Comparison of ENCODE assay signal across 12 cellular contexts in genomic region chr6:139597087-139597763, GRCh38.
A peak's percentile ranks its signal among the peaks of the same experiment; 100 is the strongest.
DNase-seq lines count a peak whose midpoint lies in the region; ATAC-seq and TF ChIP-seq lines count a peak whose summit lies in the region.
"Had no signal": no experiment of that assay in that cellular context is flagged by ENCODE, and none has a peak within 500 bp of the region (broad histone marks: within the 10 kb centered on the region; RNA-seq: fewer than 3 reads in every experiment).

No MANE protein-coding gene starts in this region.

- peak overlapping the region; percentile 49 for H3K9ac ChIP-seq in IMR-90 (ENCODE audit: low read depth, low read length)

- peaks cover 4 to 9% of the 10 kb centered on the region in 2 donors for H3K27me3 Mint-ChIP-seq in stimulated activated naive B cell treated with anti-CD40 and anti-IgM and Interleukin-4, amounts not matched to agents 10 μg/mL and 1 μg/mL and 100 μg/mL, for 72 hours

- dilution Hi-C loops in IMR-90 (cut with HindIII; ENCODE audit: low sequenced_read_pairs, unreplicated experiment): no loop called here

- H3K4me3 ChIP-seq in IMR-90 (ENCODE audit: insufficient read depth, low read depth, low read length) (no peak overlapping the region), lower lobe of right lung (no peak overlapping the region)
- H3K4me3 ChIP-seq: GM12878 had no signal

- H4K5ac ChIP-seq in IMR-90 (ENCODE audit: low read depth, low read length): peak overlapping the region; percentile 35

- peak overlapping the region; percentile 95 for H3K27ac ChIP-seq in IMR-90 (ENCODE audit: insufficient read depth, low read length)
- H3K27ac ChIP-seq in cingulate gyrus (ENCODE audit: low read depth, low read length): peak overlapping the region; percentile 51
- peak overlapping the region; percentile 44 for H3K27ac ChIP-seq in lower lobe of right lung

- peak overlapping the region; percentile 55 for H2BK15ac ChIP-seq in IMR-90 (ENCODE audit: low read depth, low read length)

- TF ChIP-seq POLR2A in IMR-90 (IDR thresholded peaks at IDR 0.05; ENCODE audit: low read depth, low read length): no peak

- DNase-seq in IMR-90 (no peak), lower lobe of right lung (no peak), GM10248 (ENCODE audit: extremely low spot score) (no peak), T-helper 1 cell (no peak), NCI-H748 treated with DMSO at 0.1 percent for 48 hours (lab: John Stamatoyannopoulos, UW) (no peak)
- DNase-seq in stimulated activated naive B cell treated with anti-CD40 and anti-IgM and Interleukin-4, amounts not matched to agents 10 μg/mL and 1 μg/mL and 100 μg/mL, for 72 hours: no peak
- no peak for DNase-seq in activated T-cell treated with anti-CD3 and anti-CD28 coated beads, Interleukin-2, amount 50 U/mL, for 48 hours
- DNase-seq: activated T-cell treated with anti-CD3 and anti-CD28 coated beads, Interleukin-2, amount 50 U/mL, for 4 hours; NCI-H774; T-helper 9 cell had no signal

- peak overlapping the region; percentile 64; the same call in 1 of the 2 replicates for H2AK5ac ChIP-seq in IMR-90 (ENCODE audit: low read depth, low read length)

- no peak overlapping the region for H2AFZ ChIP-seq in IMR-90 (replicated peaks; ENCODE audit: low read length, poor library complexity)

- peak overlapping the region; percentile 58 for H2BK20ac ChIP-seq in IMR-90 (ENCODE audit: low read depth, low read length)

- H3K4ac ChIP-seq in IMR-90 (ENCODE audit: low read depth, low read length): peak overlapping the region; percentile 54

- H3K9me3 ChIP-seq in IMR-90 (ENCODE audit: control insufficient read depth, insufficient read depth, low read length): no peaks in the 10 kb centered on the region
- no peaks in the 10 kb centered on the region for H3K9me3 ChIP-seq in lower lobe of right lung

- WGBS in IMR-90 (ENCODE audit: extremely low coverage in 2 of 2, insufficient read length in 1 of 2), 2 experiments: no CpG with 5 or more reads among the region's 1 CpG

- no peak overlapping the region for H3K4me3 Mint-ChIP-seq in stimulated activated naive B cell treated with anti-CD40 and anti-IgM and Interleukin-4, amounts not matched to agents 10 μg/mL and 1 μg/mL and 100 μg/mL, for 72 hours
- H3K4me3 Mint-ChIP-seq: activated T-cell treated with anti-CD3 and anti-CD28 coated beads, Interleukin-2, amount 50 U/mL, for 4 hours had no signal

- H3K18ac ChIP-seq in IMR-90 (ENCODE audit: low read depth, low read length): peak overlapping the region; percentile 97

- H3K14ac ChIP-seq in IMR-90 (replicated peaks; ENCODE audit: low read depth, low read length): peak overlapping the region; percentile 11; the same call in 1 of the 2 replicates

- H3K23ac ChIP-seq in IMR-90 (ENCODE audit: low read depth, low read length): peak overlapping the region; percentile 5; the same call in 1 of the 2 replicates

- peak overlapping the region; percentile 37 for H3K4me2 ChIP-seq in IMR-90 (ENCODE audit: low read depth, low read length)

- ATAC-seq in IMR-90 (ENCODE audit: low read depth) (no peak), lower lobe of right lung (peak; percentile 46 to 60)
- ATAC-seq in stimulated activated naive B cell treated with anti-CD40 and anti-IgM and Interleukin-4, amounts not matched to agents 10 μg/mL and 1 μg/mL and 100 μg/mL, for 72 hours (replicated peaks): no peak
- ATAC-seq: activated T-cell treated with anti-CD3 and anti-CD28 coated beads, Interleukin-2, amount 50 U/mL, for 4 hours; GM12878 had no signal

- TSS peak; percentile 80 for BruUV-seq in IMR-90 (replicated peaks; lab: Mats Ljungman, UMichigan)

- H3K4me1 ChIP-seq in IMR-90 (ENCODE audit: control insufficient read depth, insufficient read depth, low read length): peaks cover 12% of the 10 kb centered on the region
- H3K4me1 ChIP-seq in lower lobe of right lung: peaks cover 35% of the 10 kb centered on the region

- CTCF ChIA-PET in IMR-90 (lab: Yijun Ruan, JAX): interaction anchor here (0.5 to 2.9 kb wide), 3 partner anchors 210 to 228 kb away, joined by 3 to 10 read pairs (median 3); no protein-coding TSS in a partner anchor
- CTCF ChIA-PET in GM10248 (lab: Yijun Ruan, JAX): no interaction called here

- H3K56ac ChIP-seq in IMR-90 (ENCODE audit: extremely low read depth, insufficient read depth, low read length): peak overlapping the region; percentile 53

- peak overlapping the region; percentile 77 for H2BK120ac ChIP-seq in IMR-90 (ENCODE audit: low read depth, low read length)

- no peaks in the 10 kb centered on the region for H4K20me1 ChIP-seq in IMR-90 (ENCODE audit: insufficient read depth, low read length)

- in situ Hi-C loops in IMR-90 (cut with MboI; ENCODE audit: low sequenced_read_pairs): loop anchor here (5.0 to 10.0 kb wide), 2 partner anchors 225 to 458 kb away; partner anchors contain the start of gene CITED2

- H3K27me3 ChIP-seq in IMR-90 (ENCODE audit: control insufficient read depth, insufficient read depth, low read length): no peaks in the 10 kb centered on the region
- no peaks in the 10 kb centered on the region for H3K27me3 ChIP-seq in lower lobe of right lung (ENCODE audit: low read depth)

- H3K36me3 Mint-ChIP-seq in stimulated activated naive B cell treated with anti-CD40 and anti-IgM and Interleukin-4, amounts not matched to agents 10 μg/mL and 1 μg/mL and 100 μg/mL, for 72 hours: no peaks in the 10 kb centered on the region

- no peaks in the 10 kb centered on the region for H3K9me3 Mint-ChIP-seq in stimulated activated naive B cell treated with anti-CD40 and anti-IgM and Interleukin-4, amounts not matched to agents 10 μg/mL and 1 μg/mL and 100 μg/mL, for 72 hours
- H3K9me3 Mint-ChIP-seq: activated T-cell treated with anti-CD3 and anti-CD28 coated beads, Interleukin-2, amount 50 U/mL, for 4 hours had no signal

- peak overlapping the region; percentile 50 to 62 for H4K8ac ChIP-seq in IMR-90 (ENCODE audit: low read depth in 2 of 2, low read length in 2 of 2)

- TF ChIP-seq CTCF in IMR-90 (conservative IDR thresholded peaks at IDR 0.05; ENCODE audit: low read depth, low read length) (no peak), lower lobe of right lung (IDR thresholded peaks at IDR 0.05) (no peak), GM10248 (IDR thresholded peaks at IDR 0.05; ENCODE audit: control extremely low read depth, extremely low read depth, low read depth, missing control alignments) (no peak)

- H2BK5ac ChIP-seq in IMR-90 (ENCODE audit: low read depth, low read length, poor library complexity, severe bottlenecking): peak overlapping the region; percentile 91

- TF ChIP-seq RAD21 in IMR-90 (IDR thresholded peaks at IDR 0.05; ENCODE audit: low read length): no peak

- H3K36me3 ChIP-seq in IMR-90 (ENCODE audit: control insufficient read depth, insufficient read depth, low read length): no peaks in the 10 kb centered on the region
- no peaks in the 10 kb centered on the region for H3K36me3 ChIP-seq in lower lobe of right lung

- H3K79me1 ChIP-seq in IMR-90 (ENCODE audit: low read depth in 1 of 2, low read length in 2 of 2): no peaks in the 10 kb centered on the region

- POLR2A ChIA-PET in IMR-90 (lab: Charles Lee; ENCODE audit: unreplicated experiment) (interaction anchor here (0.6 to 2.0 kb wide), 4 partner anchors 10 to 223 kb away, joined by 4 to 12 read pairs (median 7); partner anchors contain the start of gene CITED2), GM10248 (lab: Yijun Ruan, JAX) (no interaction called here)

- H2AK9ac ChIP-seq in IMR-90 (replicated peaks; ENCODE audit: low read depth, low read length, poor library complexity): no peak overlapping the region

- H3K9me1 ChIP-seq in IMR-90 (ENCODE audit: insufficient read depth, low read length): no peaks in the 10 kb centered on the region

- intact Hi-C loops in IMR-90 (cut with micrococcal nuclease) (loop anchor here (5.0 to 10.0 kb wide), 6 partner anchors 150 to 465 kb away; no protein-coding TSS in a partner anchor), lower lobe of right lung (cut with DNase I) (no loop called here)

- H4K91ac ChIP-seq in IMR-90 (ENCODE audit: insufficient read depth, low read depth, low read length): peak overlapping the region; percentile 76

- H3K27ac Mint-ChIP-seq in stimulated activated naive B cell treated with anti-CD40 and anti-IgM and Interleukin-4, amounts not matched to agents 10 μg/mL and 1 μg/mL and 100 μg/mL, for 72 hours: peak overlapping the region; percentile 68

- H3K4me1 Mint-ChIP-seq in stimulated activated naive B cell treated with anti-CD40 and anti-IgM and Interleukin-4, amounts not matched to agents 10 μg/mL and 1 μg/mL and 100 μg/mL, for 72 hours: peaks cover 10 to 19% of the 10 kb centered on the region in 2 donors

TF ChIP-seq in IMR-90, 13 proteins besides CTCF, POLR2A, EP300 and RAD21:
- TF ChIP-seq MAZ (IDR thresholded peaks at IDR 0.05; ENCODE audit: borderline replicate concordance, low read depth, low read length) (no peak), MXI1 (IDR thresholded peaks at IDR 0.05; ENCODE audit: borderline replicate concordance, low read depth, low read length) (no peak), RFX5 (IDR thresholded peaks at IDR 0.05; ENCODE audit: low read depth, low read length) (no peak), CHD1 (IDR thresholded peaks at IDR 0.05; ENCODE audit: low read depth, low read length) (no peak), BHLHE40 (IDR thresholded peaks at IDR 0.05; ENCODE audit: low read depth, low read length) (no peak), MAFK (IDR thresholded peaks at IDR 0.05; ENCODE audit: low read depth, low read length) (no peak), RCOR1 (IDR thresholded peaks at IDR 0.05; ENCODE audit: insufficient replicate concordance, low read length) (no peak), NFE2L2 (IDR thresholded peaks at IDR 0.05; ENCODE audit: low read depth, low read length) (no peak), SMC3 (IDR thresholded peaks at IDR 0.05; ENCODE audit: low read depth, low read length) (no peak)

Comparison
In these comparisons a context has a peak if more than half of its experiments do, and no peak if none do; other contexts are left out.
1. ATAC-seq: peak in lower lobe of right lung (2 of 2); none in IMR-90 (single experiment) and stimulated activated naive B cell treated with anti-CD40 and anti-IgM and Interleukin-4, amounts not matched to agents 10 μg/mL and 1 μg/mL and 100 μg/mL, for 72 hours (0 of 2).
2. H3K27ac ChIP-seq: peak in every context shown above with its lines; median percentile 95 in IMR-90; 51 in cingulate gyrus; 44 in lower lobe of right lung.